ENCODE assay signal across 35 cellular contexts in genomic region chr4:35723973-35724372, GRCh38.
DNase-seq lines count a peak whose midpoint lies in the region; ATAC-seq, FAIRE-seq and TF ChIP-seq lines count a peak whose summit lies in the region.
"Had no signal": no experiment of that assay in that cellular context is flagged by ENCODE, and none has a peak within 500 bp of the region (broad histone marks: within the 10 kb centered on the region; RNA-seq: fewer than 3 reads in every experiment).

No MANE protein-coding gene starts in this region.

- no peak for TF ChIP-seq CTCF in GM12878 (IDR thresholded peaks at IDR 0.05 in 2 of 3, conservative IDR thresholded peaks at IDR 0.05 in 1 of 3; ENCODE audit: control insufficient read depth in 2 of 3, extremely low read depth in 1 of 3, insufficient read depth in 1 of 3, low read depth in 3 of 3, low read length in 3 of 3)
- TF ChIP-seq CTCF in breast epithelium (IDR thresholded peaks at IDR 0.05) = no peak

- POLR2A ChIA-PET in GM12878 (lab: Charles Lee) = no interaction called here

- H3K36me3 ChIP-seq in GM12878 (ENCODE audit: control insufficient read depth in 2 of 2, insufficient read depth in 2 of 2, low read length in 1 of 2) (no peaks in the 10 kb centered on the region), breast epithelium (no peaks in the 10 kb centered on the region)
- H3K36me3 ChIP-seq: BE2C; BLaER1; BLaER1 treated with 17β-estradiol and CSF1 and Interleukin-3, amounts not matched to agents 10 nM and 100 nM had no signal

- no peaks in the 10 kb centered on the region for H3K36me3 Mint-ChIP-seq in activated T-cell treated with anti-CD3 and anti-CD28 coated beads, Interleukin-2, amount 50 U/mL, for 72 hours (ENCODE audit: insufficient read depth in 2 of 2)
- no peaks in the 10 kb centered on the region for H3K36me3 Mint-ChIP-seq in stimulated activated effector memory CD8-positive, alpha-beta T cell treated with anti-CD3 and anti-CD28 coated beads, Interleukin-12 subunit alpha, Interleukin-12 subunit beta, amount 100 ng/mL, for 72 hours
- no peaks in the 10 kb centered on the region for H3K36me3 Mint-ChIP-seq in activated naive CD8-positive, alpha-beta T cell treated with anti-CD3 and anti-CD28 coated beads for 36 hours
- H3K36me3 Mint-ChIP-seq: CD14-positive monocyte; CD4-positive, alpha-beta memory T cell; CD4-positive, CD25-positive, alpha-beta regulatory T cell; CD8-positive, alpha-beta memory T cell; CD8-positive, alpha-beta T cell had no signal

- no peak overlapping the region for H3K4me3 ChIP-seq in GM12878
- H3K4me3 ChIP-seq in breast epithelium = no peak overlapping the region
- H3K4me3 ChIP-seq: A549; BLaER1; BLaER1 treated with 17β-estradiol and CSF1 and Interleukin-3, amounts not matched to agents 10 nM and 100 nM had no signal

- no peak for DNase-seq in activated T-cell treated with anti-CD3 and anti-CD28 coated beads, Interleukin-2, amount 50 U/mL, for 72 hours
- DNase-seq in activated T-cell treated with anti-CD3 and anti-CD28 coated beads for 4 hours = no peak
- no peak for DNase-seq in GM12878 (ENCODE audit: low read depth, low spot score)
- DNase-seq in stimulated activated effector memory CD8-positive, alpha-beta T cell treated with anti-CD3 and anti-CD28 coated beads, Interleukin-12 subunit alpha, Interleukin-12 subunit beta, amount 100 ng/mL, for 72 hours (ENCODE audit: low spot score in 2 of 2) = no peak
- DNase-seq in activated naive CD8-positive, alpha-beta T cell treated with anti-CD3 and anti-CD28 coated beads for 36 hours = no peak
- no peak for DNase-seq in breast epithelium (ENCODE audit: low spot score in 2 of 2)
- DNase-seq: 8988T; ACHN; AML-193; BE2C; C1 segment of cervical spinal cord; Caco-2; Calu3; CD4-positive, alpha-beta memory T cell; CD4-positive, alpha-beta T cell; CD4-positive, CD25-positive, alpha-beta regulatory T cell; CD8-positive, alpha-beta memory T cell; CD8-positive, alpha-beta T cell; COR-L47; DMS 273 treated with DMSO at 0.1 percent for 48 hours; DMS153; DMS53; DMS79; DMS79 treated with DMSO at 0.1 percent for 48 hours; DND-41; EL had no signal

- TF ChIP-seq EP300 in GM12878 (IDR thresholded peaks at IDR 0.05; ENCODE audit: borderline replicate concordance in 1 of 2, control insufficient read depth in 1 of 2, low read depth in 2 of 2, low read length in 2 of 2) = no peak

- H3K9me3 Mint-ChIP-seq in activated T-cell treated with anti-CD3 and anti-CD28 coated beads, Interleukin-2, amount 50 U/mL, for 72 hours = peaks cover 2% of the 10 kb centered on the region in 2 donors
- H3K9me3 Mint-ChIP-seq in stimulated activated effector memory CD8-positive, alpha-beta T cell treated with anti-CD3 and anti-CD28 coated beads, Interleukin-12 subunit alpha, Interleukin-12 subunit beta, amount 100 ng/mL, for 72 hours = no peaks in the 10 kb centered on the region
- peaks cover 1% of the 10 kb centered on the region for H3K9me3 Mint-ChIP-seq in activated naive CD8-positive, alpha-beta T cell treated with anti-CD3 and anti-CD28 coated beads for 36 hours
- H3K9me3 Mint-ChIP-seq: CD14-positive monocyte; CD8-positive, alpha-beta memory T cell; CD8-positive, alpha-beta T cell had no signal

- no peaks in the 10 kb centered on the region for H3K4me1 ChIP-seq in GM12878 (ENCODE audit: control insufficient read depth, insufficient read depth, low read length)
- no peaks in the 10 kb centered on the region for H3K4me1 ChIP-seq in breast epithelium
- H3K4me1 ChIP-seq: A549; BE2C; BLaER1; BLaER1 treated with 17β-estradiol and CSF1 and Interleukin-3, amounts not matched to agents 10 nM and 100 nM; Caco-2 had no signal

- peak; percentile 21 to 32 for ATAC-seq in activated T-cell treated with anti-CD3 and anti-CD28 coated beads, Interleukin-2, amount 50 U/mL, for 72 hours (replicated peaks in 1 of 2)
- ATAC-seq in GM12878 = peak; percentile 27; the same call in 1 of the 3 replicates
- peak; percentile 72 for ATAC-seq in stimulated activated effector memory CD8-positive, alpha-beta T cell treated with anti-CD3 and anti-CD28 coated beads, Interleukin-12 subunit alpha, Interleukin-12 subunit beta, amount 100 ng/mL, for 72 hours
- ATAC-seq: A549; CD8-positive, alpha-beta T cell had no signal

- no TSS peak for BruUV-seq in GM12878 (replicated peaks; lab: Mats Ljungman, UMichigan)

- H3K27me3 Mint-ChIP-seq in activated T-cell treated with anti-CD3 and anti-CD28 coated beads, Interleukin-2, amount 50 U/mL, for 72 hours (ENCODE audit: low read depth) = no peaks in the 10 kb centered on the region
- H3K27me3 Mint-ChIP-seq in activated naive CD8-positive, alpha-beta T cell treated with anti-CD3 and anti-CD28 coated beads for 36 hours = no peaks in the 10 kb centered on the region
- H3K27me3 Mint-ChIP-seq: B cell; CD4-positive, alpha-beta memory T cell; CD4-positive, alpha-beta T cell; CD4-positive, CD25-positive, alpha-beta regulatory T cell; CD8-positive, alpha-beta memory T cell had no signal

- no peak overlapping the region for H3K4me2 ChIP-seq in GM12878 (ENCODE audit: control insufficient read depth, insufficient read depth)
- H3K4me2 ChIP-seq: A549; BLaER1; BLaER1 treated with 17β-estradiol and CSF1 and Interleukin-3, amounts not matched to agents 10 nM and 100 nM had no signal

- H3K9me3 ChIP-seq in GM12878 (replicated peaks; ENCODE audit: control insufficient read depth, insufficient read depth, low read length) (no peaks in the 10 kb centered on the region), breast epithelium (no peaks in the 10 kb centered on the region)
- H3K9me3 ChIP-seq: A549; BE2C; BLaER1; BLaER1 treated with 17β-estradiol and CSF1 and Interleukin-3, amounts not matched to agents 10 nM and 100 nM; Caco-2 had no signal

- H3K27me3 ChIP-seq in GM12878 (replicated peaks in 1 of 2; ENCODE audit: control insufficient read depth in 2 of 2, insufficient read depth in 2 of 2, low read length in 1 of 2) = no peaks in the 10 kb centered on the region
- no peaks in the 10 kb centered on the region for H3K27me3 ChIP-seq in breast epithelium
- H3K27me3 ChIP-seq: BE2C; BLaER1; BLaER1 treated with 17β-estradiol and CSF1 and Interleukin-3, amounts not matched to agents 10 nM and 100 nM had no signal

- 2% methylated on average over 3 of the region's 3 CpGs for WGBS in GM12878 (ENCODE audit: insufficient coverage, insufficient replicate concordance, low lambda C conversion rate, missing lambda C conversion rate)

- TF ChIP-seq POLR2A in GM12878 (IDR thresholded peaks at IDR 0.05; ENCODE audit: low read depth, low read length) = no peak
- no peak for TF ChIP-seq POLR2A in breast epithelium (IDR thresholded peaks at IDR 0.05)

- H2AFZ ChIP-seq in GM12878 (ENCODE audit: control insufficient read depth, low read depth, low read length) = no peak overlapping the region

- no peak overlapping the region for H3K4me3 Mint-ChIP-seq in activated T-cell treated with anti-CD3 and anti-CD28 coated beads, Interleukin-2, amount 50 U/mL, for 72 hours
- H3K4me3 Mint-ChIP-seq in stimulated activated effector memory CD8-positive, alpha-beta T cell treated with anti-CD3 and anti-CD28 coated beads, Interleukin-12 subunit alpha, Interleukin-12 subunit beta, amount 100 ng/mL, for 72 hours = no peak overlapping the region
- H3K4me3 Mint-ChIP-seq in activated naive CD8-positive, alpha-beta T cell treated with anti-CD3 and anti-CD28 coated beads for 36 hours = no peak overlapping the region
- H3K4me3 Mint-ChIP-seq: B cell; CD14-positive monocyte; CD4-positive, alpha-beta memory T cell; CD4-positive, alpha-beta T cell; CD4-positive, CD25-positive, alpha-beta regulatory T cell; CD8-positive, alpha-beta memory T cell; CD8-positive, alpha-beta T cell had no signal

- no peak for FAIRE-seq in GM12878 (lab: Jason Lieb, UNC)
- FAIRE-seq: A204.1, A549, D721Med had no signal

- RAD21 ChIA-PET in GM12878 (lab: Charles Lee; ENCODE audit: unreplicated experiment) = interaction anchor here (0.5 kb wide), 1 partner anchor 593 kb away, joined by 3 read pairs; no protein-coding TSS in a partner anchor

- no peaks in the 10 kb centered on the region for H4K20me1 ChIP-seq in GM12878 (ENCODE audit: control insufficient read depth, insufficient read depth)
- H4K20me1 ChIP-seq: BLaER1; BLaER1 treated with 17β-estradiol and CSF1 and Interleukin-3, amounts not matched to agents 10 nM and 100 nM had no signal

- in situ Hi-C loops in GM12878 (cut with MboI) = no loop called here

- H3K27ac ChIP-seq in GM12878 (ENCODE audit: control insufficient read depth, insufficient read depth) (no peak overlapping the region), breast epithelium (no peak overlapping the region)
- H3K27ac ChIP-seq: 22Rv1; A549; BLaER1; BLaER1 treated with 17β-estradiol and CSF1 and Interleukin-3, amounts not matched to agents 10 nM and 100 nM; C4-2B had no signal

- intact Hi-C loops in GM12878 (cut with micrococcal nuclease; ENCODE audit: unreplicated experiment) (no loop called here), breast epithelium (cut with DNase I; ENCODE audit: low total_unique reads) (no loop called here)

- no peaks in the 10 kb centered on the region for H3K79me2 ChIP-seq in GM12878 (ENCODE audit: control insufficient read depth, insufficient read depth, low read length)

- no peak overlapping the region for H3K9ac ChIP-seq in GM12878 (ENCODE audit: control insufficient read depth, insufficient read depth, low read length)
- H3K9ac ChIP-seq: BLaER1; BLaER1 treated with 17β-estradiol and CSF1 and Interleukin-3, amounts not matched to agents 10 nM and 100 nM had no signal

- SMC1A ChIA-PET in GM12878 (lab: Charles Lee; ENCODE audit: uncharacterized antibody, unreplicated experiment) = no interaction called here

- CTCF ChIA-PET in GM12878 (lab: Yijun Ruan, JAX) = interaction anchor here (0.8 to 1.0 kb wide), 2 partner anchors 185 to 210 kb away, joined by 5 to 6 read pairs; no protein-coding TSS in a partner anchor

- H3K4me1 Mint-ChIP-seq in activated T-cell treated with anti-CD3 and anti-CD28 coated beads, Interleukin-2, amount 50 U/mL, for 72 hours (ENCODE audit: low read depth) = no peaks in the 10 kb centered on the region
- H3K4me1 Mint-ChIP-seq in stimulated activated effector memory CD8-positive, alpha-beta T cell treated with anti-CD3 and anti-CD28 coated beads, Interleukin-12 subunit alpha, Interleukin-12 subunit beta, amount 100 ng/mL, for 72 hours = no peaks in the 10 kb centered on the region
- no peaks in the 10 kb centered on the region for H3K4me1 Mint-ChIP-seq in activated naive CD8-positive, alpha-beta T cell treated with anti-CD3 and anti-CD28 coated beads for 36 hours
- H3K4me1 Mint-ChIP-seq: B cell; CD4-positive, alpha-beta memory T cell; CD4-positive, CD25-positive, alpha-beta regulatory T cell; CD8-positive, alpha-beta memory T cell had no signal

- no peak for TF ChIP-seq RAD21 in GM12878 (IDR thresholded peaks at IDR 0.05; ENCODE audit: insufficient read depth, low read depth, low read length)

- H3K27ac Mint-ChIP-seq in activated T-cell treated with anti-CD3 and anti-CD28 coated beads, Interleukin-2, amount 50 U/mL, for 72 hours = no peak overlapping the region
- no peak overlapping the region for H3K27ac Mint-ChIP-seq in stimulated activated effector memory CD8-positive, alpha-beta T cell treated with anti-CD3 and anti-CD28 coated beads, Interleukin-12 subunit alpha, Interleukin-12 subunit beta, amount 100 ng/mL, for 72 hours
- H3K27ac Mint-ChIP-seq in activated naive CD8-positive, alpha-beta T cell treated with anti-CD3 and anti-CD28 coated beads for 36 hours = no peak overlapping the region
- H3K27ac Mint-ChIP-seq: B cell; CD14-positive monocyte; CD4-positive, alpha-beta memory T cell; CD4-positive, alpha-beta T cell; CD4-positive, CD25-positive, alpha-beta regulatory T cell; CD8-positive, alpha-beta memory T cell; CD8-positive, alpha-beta T cell had no signal
